In genomic region chr19:53537523-53538377, GRCh38 we compare ENCODE assay signal across 8 cellular contexts. TPM values are rescaled to one million over a fixed set of nuclear protein-coding genes. Genes with fewer than 3 reads are reported as not detected.
DNase-seq lines count a peak whose midpoint lies in the region; ATAC-seq and TF ChIP-seq lines count a peak whose summit lies in the region.

ZNF331 (plus strand) TSS chr19:53538145; CDS start chr19:53569377, 31,232 bp downstream.

- H3K9me3 ChIP-seq in lung (ENCODE audit: control insufficient read depth in 2 of 2, insufficient read depth in 1 of 2, low read length in 1 of 2): peaks cover 0 to 10% of the 10 kb centered on the region in 2 donors

- DNase-seq in ELR (ENCODE audit: low read depth): peak; percentile 58
- DNase-seq in GM23338 (ENCODE audit: low spot score): peak; percentile 85
- DNase-seq in NCI-H146 (lab: John Stamatoyannopoulos, UW): peak; percentile 75
- DNase-seq in activated CD4-positive, alpha-beta T cell treated with anti-CD3 and anti-CD28 coated beads, Interleukin-2, amount 50 U/mL, for 48 hours: peak; percentile 77 to 85
- peak; percentile 71 to 88 (median 82) for DNase-seq in dorsolateral prefrontal cortex
- peak; percentile 73 for DNase-seq in lung (ENCODE audit: low spot score)
- peak; percentile 71 to 83 (median 83) for DNase-seq in stimulated activated CD4-positive, alpha-beta T cell treated with anti-CD3 and anti-CD28 coated beads, TNF-alpha, amount 100 ng/mL, for 4 hours (ENCODE audit: low read depth in 3 of 3)
- DNase-seq in NCI-H2081 treated with DMSO at 0.1 percent for 48 hours (lab: John Stamatoyannopoulos, UW): no peak

- H3K4me2 ChIP-seq in GM23338: peak within 1 kb of the TSS; percentile 83

- H3K27me3 ChIP-seq in GM23338 (ENCODE audit: insufficient read depth) (no peaks in the 10 kb centered on the region), dorsolateral prefrontal cortex (no peaks in the 10 kb centered on the region), lung (ENCODE audit: control insufficient read depth, insufficient read depth) (no peaks in the 10 kb centered on the region)

- H3F3A ChIP-seq in GM23338 (replicated peaks; ENCODE audit: low read depth): peaks cover 21% of the 10 kb centered on the region

- ATAC-seq in GM23338 (peak; percentile 97), lung (ENCODE audit: insufficient read depth, low FRiP score) (peak; percentile 81)

- intact Hi-C loops in dorsolateral prefrontal cortex (cut with DNase I): no loop called here

- no peaks in the 10 kb centered on the region; the same call in 2 of the 3 replicates for H3K9me3 Mint-ChIP-seq in GM23338

- H3K9me2 ChIP-seq in GM23338 (ENCODE audit: insufficient read depth): no peaks in the 10 kb centered on the region

- H3K4me3 ChIP-seq in GM23338 (peak within 1 kb of the TSS; percentile 71), dorsolateral prefrontal cortex (peak within 1 kb of the TSS; percentile 55 to 86 (median 74)), lung (peak within 1 kb of the TSS; percentile 82)

- peaks cover 15% of the 10 kb centered on the region for H3K27me3 Mint-ChIP-seq in GM23338 (ENCODE audit: insufficient read depth, low read depth, poor library complexity)

- H3K36me3 ChIP-seq in GM23338 (ENCODE audit: insufficient read depth): peaks cover 7% of the 10 kb centered on the region; the same call in 1 of the 2 replicates
- no peaks in the 10 kb centered on the region for H3K36me3 ChIP-seq in lung (ENCODE audit: control insufficient read depth in 2 of 2, insufficient read depth in 2 of 2, low read length in 2 of 2)

- H3K4me1 ChIP-seq in GM23338 (ENCODE audit: insufficient read depth): no peaks in the 10 kb centered on the region
- no peaks in the 10 kb centered on the region for H3K4me1 ChIP-seq in lung (ENCODE audit: control insufficient read depth in 2 of 2, insufficient read depth in 2 of 2, low read length in 2 of 2)

- peak within 1 kb of the TSS; percentile 51 for H3K27ac ChIP-seq in GM23338 (ENCODE audit: low read depth)
- peak within 1 kb of the TSS in 58 of 59 donors; percentile 42 to 93 (median 85) for H3K27ac ChIP-seq in dorsolateral prefrontal cortex
- peak within 1 kb of the TSS; percentile 57 to 96 for H3K27ac ChIP-seq in lung (ENCODE audit: low read depth in 1 of 2, low read length in 1 of 2)

- peak within 1 kb of the TSS; percentile 89 for H3K4me3 Mint-ChIP-seq in GM23338

- peak within 1 kb of the TSS; percentile 95 for H3K27ac Mint-ChIP-seq in GM23338

- TF ChIP-seq CTCF in GM23338 (conservative IDR thresholded peaks at IDR 0.05; ENCODE audit: low read depth in 2 of 2): 0 out of 4 replicates have a peak, but pooled peaks of 1 of the 2 experiments have one; percentile 11
- TF ChIP-seq CTCF in dorsolateral prefrontal cortex (IDR thresholded peaks at IDR 0.05 in 54 of 56, conservative IDR thresholded peaks at IDR 0.05 in 2 of 56; ENCODE audit: low read depth in 1 of 56, partially characterized antibody in 56 of 56): peak in 36 of 56 donors; percentile 6 to 69 (median 26)
- TF ChIP-seq CTCF in lung (IDR thresholded peaks at IDR 0.05; ENCODE audit: control extremely low read depth, extremely low read depth): no peak

- peaks cover 4% of the 10 kb centered on the region; the same call in 1 of the 2 replicates for H3K79me2 ChIP-seq in GM23338 (replicated peaks; ENCODE audit: insufficient read depth)

- H4K20me1 ChIP-seq in GM23338 (replicated peaks; ENCODE audit: insufficient read depth): peaks cover 8% of the 10 kb centered on the region; the same call in 1 of the 2 replicates

- no peaks in the 10 kb centered on the region; the same call in 2 of the 3 replicates for H3K4me1 Mint-ChIP-seq in GM23338

- WGBS in lung, 2 donors: 51 to 55% methylated on average over 81 of the region's 81 CpGs

- H3K36me3 Mint-ChIP-seq in GM23338 (ENCODE audit: low read depth): peaks cover 41% of the 10 kb centered on the region

- H2AFZ ChIP-seq in GM23338: peak within 1 kb of the TSS; percentile 94

TF ChIP-seq in GM23338, 12 proteins besides CTCF, POLR2A, EP300 and RAD21 (continues in another document):
- TF ChIP-seq POLR2AphosphoS5 (IDR thresholded peaks at IDR 0.05; ENCODE audit: low read depth) (peak; percentile 86), REST (IDR thresholded peaks at IDR 0.05; ENCODE audit: unreplicated experiment) (no peak), STAT1 (IDR thresholded peaks at IDR 0.05; ENCODE audit: unreplicated experiment) (no peak), EZH2phosphoT487 (IDR thresholded peaks at IDR 0.05; ENCODE audit: unreplicated experiment) (no peak)

RNA-seq across cellular contexts. Expression of gene ZNF331, which starts in this region (rescaled TPM):
- 33.7 and 36.2 TPM in 2 replicates for total RNA-seq in GM23338 (2014; rRNA removed; shearing (Covaris generic))
- polyA plus RNA-seq in GM23338 (2016; fragmentation: Nextera tagmentation; extraction: Ambion mirVana): 32.7 and 46.5 TPM in 2 replicates
- total RNA-seq in dorsolateral prefrontal cortex: 100 to 1,000 TPM in 1 of 120 experiments, 10 to 100 TPM in 119; 32.2 to 101 (median 46.8) TPM
- 10 to 100 TPM; 21.2 to 27.9 TPM for total RNA-seq in lung
- polyA plus RNA-seq in lung: 10 to 100 TPM; 12.7 to 24.5 TPM
